In the genomic region with DNA sequence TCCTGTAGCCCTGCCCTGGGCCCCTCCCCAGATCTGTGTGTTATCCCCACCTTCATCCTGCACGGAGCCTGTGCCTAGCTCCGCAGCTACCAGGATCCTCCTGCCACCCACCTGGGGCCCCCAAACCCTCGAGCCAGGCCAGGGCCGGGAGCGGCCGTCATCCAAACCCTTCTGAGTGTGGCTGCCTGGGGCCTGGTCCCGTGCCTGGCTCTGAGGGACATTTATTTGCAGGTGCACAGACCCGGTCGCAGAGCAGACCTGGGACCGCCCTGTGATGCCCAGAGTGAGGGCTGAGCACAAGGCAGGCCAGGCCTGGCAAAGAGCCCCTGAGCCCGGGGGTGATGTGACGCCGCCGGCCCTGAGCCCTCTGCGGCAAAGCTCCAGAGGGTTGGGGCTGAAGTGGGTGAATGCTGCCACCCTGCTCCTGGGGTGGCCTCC, we compare ENCODE assay signal across 16 cellular contexts.
"Had no signal": no experiment of that assay in that cellular context is flagged by ENCODE, and none has a peak within 500 bp of the region (broad histone marks: within the 10 kb centered on the region; RNA-seq: fewer than 3 reads in every experiment).

No MANE protein-coding gene starts in this region.

- H3K27me3 Mint-ChIP-seq: activated CD4-positive, alpha-beta memory T cell treated with anti-CD3 and anti-CD28 coated beads, Interleukin-2, amount 10 ng/mL, durations not matched to agents 7 days and 5 days; naive B cell; stimulated activated naive CD8-positive, alpha-beta T cell treated with anti-CD3 and anti-CD28 coated beads, Interleukin-15, Interleukin-2, amounts not matched to agents 100 ng/mL and 50 ng/mL, for 24 hours had no signal

- H3K36me3 Mint-ChIP-seq: naive B cell had no signal

- H3K27me3 ChIP-seq: cardiac muscle cell, colonic mucosa, gastrocnemius medialis, hepatocyte, testis had no signal

- H3K4me1 ChIP-seq: colonic mucosa, prostate gland had no signal

- H3K4me3 Mint-ChIP-seq: activated CD4-positive, alpha-beta memory T cell treated with anti-CD3 and anti-CD28 coated beads, Interleukin-2, amount 10 ng/mL, durations not matched to agents 7 days and 5 days; activated naive CD4-positive, alpha-beta T cell treated with anti-CD3 and anti-CD28 coated beads for 36 hours; stimulated activated naive CD8-positive, alpha-beta T cell treated with anti-CD3 and anti-CD28 coated beads, Interleukin-15, Interleukin-2, amounts not matched to agents 100 ng/mL and 50 ng/mL, for 24 hours had no signal

- H3K9me3 Mint-ChIP-seq: activated CD4-positive, alpha-beta memory T cell treated with anti-CD3 and anti-CD28 coated beads, Interleukin-2, amount 10 ng/mL, durations not matched to agents 7 days and 5 days; stimulated activated naive CD8-positive, alpha-beta T cell treated with anti-CD3 and anti-CD28 coated beads, Interleukin-15, Interleukin-2, amounts not matched to agents 100 ng/mL and 50 ng/mL, for 24 hours; T-helper 2 cell treated with Interferon-gamma antibody and Interleukin-4, amounts not matched to agents 5 μg/mL and 100 μg/mL, for 36 hours had no signal

- H3K36me3 ChIP-seq: cardiac muscle cell, colonic mucosa, gastrocnemius medialis, lower lobe of right lung, prostate gland had no signal

- H3K27ac ChIP-seq: cardiac muscle cell, colonic mucosa, gastrocnemius medialis, hepatocyte, lower lobe of right lung, prostate gland, testis had no signal

- H3K4me2 ChIP-seq: hepatocyte had no signal

- ATAC-seq: activated CD4-positive, CD25-positive, alpha-beta regulatory T cell treated with anti-CD3 and anti-CD28 coated beads, Interleukin-2, amount 50 U/mL, for 24 hours; gastrocnemius medialis had no signal

- H3K27ac Mint-ChIP-seq: activated CD4-positive, alpha-beta memory T cell treated with anti-CD3 and anti-CD28 coated beads, Interleukin-2, amount 10 ng/mL, durations not matched to agents 7 days and 5 days; activated naive CD4-positive, alpha-beta T cell treated with anti-CD3 and anti-CD28 coated beads for 36 hours; stimulated activated naive CD8-positive, alpha-beta T cell treated with anti-CD3 and anti-CD28 coated beads, Interleukin-15, Interleukin-2, amounts not matched to agents 100 ng/mL and 50 ng/mL, for 24 hours; T-helper 2 cell treated with Interferon-gamma antibody and Interleukin-4, amounts not matched to agents 5 μg/mL and 100 μg/mL, for 36 hours had no signal

- H3K9me3 ChIP-seq: colonic mucosa, gastrocnemius medialis, lower lobe of right lung, prostate gland, testis had no signal

- H3K4me1 Mint-ChIP-seq: activated CD4-positive, alpha-beta memory T cell treated with anti-CD3 and anti-CD28 coated beads, Interleukin-2, amount 10 ng/mL, durations not matched to agents 7 days and 5 days had no signal

- DNase-seq: activated CD4-positive, alpha-beta memory T cell treated with anti-CD3 and anti-CD28 coated beads, Interleukin-2, amount 10 ng/mL, durations not matched to agents 7 days and 5 days; activated naive CD4-positive, alpha-beta T cell treated with anti-CD3 and anti-CD28 coated beads for 36 hours; colonic mucosa; effector CD4-positive, alpha-beta T cell; lower lobe of right lung; naive B cell; stimulated activated CD4-positive, alpha-beta T cell treated with anti-CD3 and anti-CD28 coated beads, Interleukin-2, amount 100 ng/mL, for 48 hours; SW 1271; testis had no signal

- H3K4me3 ChIP-seq: cardiac muscle cell, colonic mucosa, gastrocnemius medialis, hepatocyte, lower lobe of right lung, prostate gland, testis had no signal

- H2AFZ ChIP-seq: hepatocyte had no signal
